ENCODE assay signal across 3 cellular contexts in genomic region chr1:118578276-118578675, GRCh38.
"Had no signal": no experiment of that assay in that cellular context is flagged by ENCODE, and none has a peak within 500 bp of the region (broad histone marks: within the 10 kb centered on the region; RNA-seq: fewer than 3 reads in every experiment).

No MANE protein-coding gene starts in this region.

- ATAC-seq: GM12878 had no signal

- DNase-seq: GDM1, GF-D8 had no signal

- H3K4me3 ChIP-seq: GM12878 had no signal
